21 cellular contexts compared by ENCODE assay signal in genomic region chr3:82581350-82581749, GRCh38.
"Had no signal": no experiment of that assay in that cellular context is flagged by ENCODE, and none has a peak within 500 bp of the region (broad histone marks: within the 10 kb centered on the region; RNA-seq: fewer than 3 reads in every experiment).

No MANE protein-coding gene starts in this region.

- H3K79me2 ChIP-seq: hepatocyte had no signal

- H3K4me2 ChIP-seq: hepatocyte had no signal

- H3K9me3 ChIP-seq: right atrium auricular region, sigmoid colon, testis, tibial nerve, upper lobe of right lung, vagina had no signal

- DNase-seq: dorsolateral prefrontal cortex; effector CD8-positive, alpha-beta T cell; foreskin melanocyte; head of caudate nucleus; islet precursor cell; mammary epithelial cell; mucosa of descending colon; naive thymus-derived CD8-positive, alpha-beta T cell; sigmoid colon; stimulated activated CD4-positive, alpha-beta T cell treated with anti-CD3 and anti-CD28 coated beads, Interleukin-2, amount 100 ng/mL, for 24 hours; stimulated activated CD4-positive, alpha-beta T cell treated with anti-CD3 and anti-CD28 coated beads, Interleukin-4, amount 100 ng/mL, for 4 hours; stimulated activated naive B cell treated with anti-CD40 and anti-IgM and Interleukin-4, amounts not matched to agents 10 μg/mL and 1 μg/mL and 100 μg/mL, for 72 hours; stimulated activated naive CD8-positive, alpha-beta T cell treated with anti-CD3 and anti-CD28 coated beads, Interleukin-15, amount 100 ng/mL, for 72 hours; testis; upper lobe of right lung had no signal

- H3K4me3 ChIP-seq: dorsolateral prefrontal cortex, hepatocyte, mucosa of descending colon, right atrium auricular region, sigmoid colon, skin epidermis, testis, tibial nerve, upper lobe of right lung, vagina had no signal

- H3K27ac ChIP-seq: dorsolateral prefrontal cortex, hepatocyte, right atrium auricular region, sigmoid colon, skin epidermis, testis, tibial nerve, upper lobe of right lung, vagina had no signal

- H2AFZ ChIP-seq: hepatocyte had no signal

- H3K36me3 ChIP-seq: right atrium auricular region, sigmoid colon, tibial nerve, upper lobe of right lung, vagina had no signal

- H3K4me1 ChIP-seq: right atrium auricular region, sigmoid colon, testis, tibial nerve, upper lobe of right lung, vagina had no signal

- H3K27me3 ChIP-seq: dorsolateral prefrontal cortex, hepatocyte, right atrium auricular region, sigmoid colon, testis, tibial nerve, upper lobe of right lung, vagina had no signal

- ATAC-seq: left lobe of liver; mucosa of descending colon; naive thymus-derived CD8-positive, alpha-beta T cell; stimulated activated naive B cell treated with anti-CD40 and anti-IgM and Interleukin-4, amounts not matched to agents 10 μg/mL and 1 μg/mL and 100 μg/mL, for 72 hours; stimulated activated naive CD8-positive, alpha-beta T cell treated with anti-CD3 and anti-CD28 coated beads, Interleukin-15, amount 100 ng/mL, for 72 hours; upper lobe of right lung had no signal
